In the genomic region with DNA sequence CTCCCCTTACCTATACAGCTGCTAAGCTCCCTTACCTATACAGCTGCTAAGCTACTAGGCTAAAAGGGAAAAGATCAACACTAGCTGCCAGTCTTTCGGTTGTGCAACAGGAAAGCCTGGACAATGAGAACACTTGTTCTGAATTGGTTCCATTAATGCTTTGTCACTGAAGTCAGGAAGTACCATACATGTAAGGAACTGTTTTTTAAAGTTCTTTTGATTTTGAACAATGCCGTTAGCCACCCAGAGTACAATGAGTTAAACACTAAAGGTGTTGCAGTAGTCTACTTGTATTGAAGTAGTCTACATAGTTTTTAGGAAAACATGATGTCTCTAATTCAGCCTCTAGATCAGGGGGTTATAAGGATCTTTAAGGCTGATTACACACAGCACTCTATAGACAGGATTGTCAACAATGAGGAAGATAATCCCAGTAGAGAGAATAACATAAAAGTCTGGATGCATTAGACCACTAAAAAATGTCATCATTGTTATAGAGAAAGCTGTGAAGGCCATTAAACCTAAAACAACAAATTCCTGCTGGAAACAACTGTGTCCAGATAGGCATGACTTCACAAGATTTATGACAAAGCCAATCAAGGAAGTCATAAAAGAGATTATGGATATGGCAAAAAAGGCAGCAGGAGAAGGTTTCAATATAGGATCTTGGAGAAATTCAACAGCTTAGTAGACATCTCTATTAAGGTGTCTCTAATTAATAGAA, we compare ENCODE assay signal across 1 cellular context.
TF ChIP-seq lines count a peak whose summit lies in the region.

No MANE protein-coding gene starts in this region.

TF ChIP-seq in HepG2, 621 proteins besides CTCF, POLR2A, EP300 and RAD21 (continued from another document):
- 0 out of 2 replicates have a peak, but pooled peaks have one; percentile 22 for TF ChIP-seq ZNF317 (CRISPR knock-in tag; IDR thresholded peaks at IDR 0.05)
- TF ChIP-seq TCF7 (IDR thresholded peaks at IDR 0.05; ENCODE audit: low read depth): peak; percentile 76
- no peak for TF ChIP-seq SNAPC5 (CRISPR knock-in tag; IDR thresholded peaks at IDR 0.05; ENCODE audit: borderline replicate concordance)
- no peak for TF ChIP-seq WIZ (CRISPR knock-in tag; IDR thresholded peaks at IDR 0.05)
